In genomic region chr14:58166005-58166983, GRCh38 we compare ENCODE assay signal across 8 cellular contexts. TPM values are rescaled to one million over a fixed set of nuclear protein-coding genes. Genes with fewer than 3 reads are reported as not detected.
A peak's percentile ranks its signal among the peaks of the same experiment; 100 is the strongest.
DNase-seq lines count a peak whose midpoint lies in the region; ATAC-seq and TF ChIP-seq lines count a peak whose summit lies in the region.

No MANE protein-coding gene starts in this region.

- no peak overlapping the region for H3K27ac ChIP-seq in OCI-LY1 (ENCODE audit: low read depth, low read length, poor library complexity, severe bottlenecking)
- no peak overlapping the region for H3K27ac ChIP-seq in naive thymus-derived CD4-positive, alpha-beta T cell (ENCODE audit: low read depth, low read length)

- H3K9me2 ChIP-seq in OCI-LY1 (ENCODE audit: low read depth, low read length): no peaks in the 10 kb centered on the region

- H3K27me3 ChIP-seq in OCI-LY1 (ENCODE audit: insufficient read depth, low read length): no peaks in the 10 kb centered on the region
- no peaks in the 10 kb centered on the region for H3K27me3 ChIP-seq in naive thymus-derived CD4-positive, alpha-beta T cell (ENCODE audit: control insufficient read depth in 2 of 2, insufficient read depth in 2 of 2, low read length in 2 of 2)

- H3K9me3 ChIP-seq in OCI-LY1 (ENCODE audit: low read length): no peaks in the 10 kb centered on the region
- no peaks in the 10 kb centered on the region for H3K9me3 ChIP-seq in naive thymus-derived CD4-positive, alpha-beta T cell (ENCODE audit: control insufficient read depth in 2 of 3, low read length in 3 of 3)

- no peak overlapping the region for H2AFZ ChIP-seq in OCI-LY1 (ENCODE audit: low read length)

- H3K36me3 Mint-ChIP-seq in naive thymus-derived CD4-positive, alpha-beta T cell: no peaks in the 10 kb centered on the region

- H3K36me3 ChIP-seq in OCI-LY1 (ENCODE audit: insufficient read depth, low read length): no peaks in the 10 kb centered on the region
- H3K36me3 ChIP-seq in naive thymus-derived CD4-positive, alpha-beta T cell (ENCODE audit: control insufficient read depth in 2 of 3, insufficient read depth in 3 of 3, low read length in 3 of 3): no peaks in the 10 kb centered on the region

- peaks cover 0 to 2% (median 0%) of the 10 kb centered on the region in 11 donors for H3K9me3 Mint-ChIP-seq in naive thymus-derived CD4-positive, alpha-beta T cell

- H3K27me3 Mint-ChIP-seq in naive thymus-derived CD4-positive, alpha-beta T cell: peaks cover 11 to 30% (median 15%) of the 10 kb centered on the region in 5 donors

- no peak overlapping the region for H3K4me3 Mint-ChIP-seq in naive thymus-derived CD4-positive, alpha-beta T cell

- no peak overlapping the region for H3K27ac Mint-ChIP-seq in naive thymus-derived CD4-positive, alpha-beta T cell

- no peak overlapping the region for H3K4me3 ChIP-seq in OCI-LY1 (ENCODE audit: low read depth, low read length, poor library complexity, severe bottlenecking)
- H3K4me3 ChIP-seq in epithelial cell of proximal tubule (ENCODE audit: low read depth, low read length): no peak overlapping the region
- H3K4me3 ChIP-seq in naive thymus-derived CD4-positive, alpha-beta T cell (ENCODE audit: low read length): no peak overlapping the region

- peaks cover 0 to 4% (median 0%) of the 10 kb centered on the region in 7 donors for H3K4me1 Mint-ChIP-seq in naive thymus-derived CD4-positive, alpha-beta T cell

- TF ChIP-seq CTCF in GM12873 (IDR thresholded peaks at IDR 0.05; ENCODE audit: insufficient read depth, low read depth, low read length, missing control alignments) (peak; percentile 94), OCI-LY1 (IDR thresholded peaks at IDR 0.05; ENCODE audit: low read length) (peak; percentile 96), epithelial cell of proximal tubule (conservative IDR thresholded peaks at IDR 0.05; ENCODE audit: low read depth, low read length) (peak; percentile 97)

- no peaks in the 10 kb centered on the region for H3F3A ChIP-seq in OCI-LY1 (ENCODE audit: insufficient read depth, low read length)

- POLR2A ChIA-PET in naive thymus-derived CD4-positive, alpha-beta T cell (lab: Charles Lee): no interaction called here

- no peak overlapping the region for H3K4me2 ChIP-seq in OCI-LY1 (ENCODE audit: low read length)

- H3K4me1 ChIP-seq in OCI-LY1 (ENCODE audit: insufficient read depth, low read length, severe bottlenecking): no peaks in the 10 kb centered on the region
- no peaks in the 10 kb centered on the region for H3K4me1 ChIP-seq in naive thymus-derived CD4-positive, alpha-beta T cell (ENCODE audit: control insufficient read depth in 2 of 2, insufficient read depth in 2 of 2, low read length in 2 of 2)

- no peak overlapping the region for H3K9ac ChIP-seq in OCI-LY1 (ENCODE audit: low read length)

- DNase-seq in KBM-7 (peak; percentile 85), epithelial cell of proximal tubule (ENCODE audit: low read depth) (peak; percentile 76)
- peak; percentile 91 for DNase-seq in activated CD8-positive, alpha-beta memory T cell treated with anti-CD3 and anti-CD28 coated beads, Interleukin-2, amount 50 U/mL, for 48 hours
- peak; percentile 18 to 70 (median 53) for DNase-seq in naive thymus-derived CD4-positive, alpha-beta T cell
- DNase-seq in stimulated activated CD8-positive, alpha-beta memory T cell treated with anti-CD3 and anti-CD28 coated beads, Interleukin-7, amount 100 ng/mL, for 48 hours (ENCODE audit: extremely low read depth in 1 of 2, low read depth in 1 of 2): peak; percentile 11 to 63

- intact Hi-C loops in naive thymus-derived CD4-positive, alpha-beta T cell (cut with micrococcal nuclease): loop anchor here (1.0 to 10.0 kb wide), 3 partner anchors 33 to 681 kb away; no protein-coding TSS in a partner anchor

- H3K79me2 ChIP-seq in OCI-LY1 (ENCODE audit: insufficient read depth, low read length): no peaks in the 10 kb centered on the region

- CTCF ChIA-PET in naive thymus-derived CD4-positive, alpha-beta T cell (lab: Charles Lee): no interaction called here

- H4K20me1 ChIP-seq in OCI-LY1 (ENCODE audit: insufficient read depth, low read length): no peaks in the 10 kb centered on the region

- in situ Hi-C loops in KBM-7 (cut with MboI; ENCODE audit: low pct_unique_long_range_greater_than_20kb, low sequenced_read_pairs): no loop called here

- ATAC-seq in naive thymus-derived CD4-positive, alpha-beta T cell: peak; percentile 73
- ATAC-seq in GM19023 (IDR thresholded peaks at IDR 0.05; ENCODE audit: unreplicated experiment): no peak

RNA-seq across cellular contexts. Expression of gene ARMH4, which starts 14.3 kb away (rescaled TPM):
- total RNA-seq in epithelial cell of proximal tubule: 4.4 and 5.8 TPM in 2 replicates
- not detected for total RNA-seq in naive thymus-derived CD4-positive, alpha-beta T cell
- 1 to 10 TPM in 1 of 2 donors, not detected in 1; 1.7 TPM for polyA plus RNA-seq in naive thymus-derived CD4-positive, alpha-beta T cell

RNA-seq across cellular contexts. Expression of gene ACTR10, which starts 33.7 kb away (rescaled TPM):
- total RNA-seq in epithelial cell of proximal tubule: 70.0 and 103 TPM in 2 replicates
- 10 to 100 TPM; 40.0 to 54.6 (median 50.4) TPM for total RNA-seq in naive thymus-derived CD4-positive, alpha-beta T cell
- 10 to 100 TPM; 53.2 to 90.8 TPM for polyA plus RNA-seq in naive thymus-derived CD4-positive, alpha-beta T cell

Comparison
In these comparisons a context has a peak if more than half of its experiments do, and no peak if none do; other contexts are left out.
1. DNase-seq: peak in every context shown above with its lines; median percentile 91 in activated CD8-positive, alpha-beta memory T cell treated with anti-CD3 and anti-CD28 coated beads, Interleukin-2, amount 50 U/mL, for 48 hours; 85 in KBM-7; 76 in epithelial cell of proximal tubule; 53 in naive thymus-derived CD4-positive, alpha-beta T cell; 37 in stimulated activated CD8-positive, alpha-beta memory T cell treated with anti-CD3 and anti-CD28 coated beads, Interleukin-7, amount 100 ng/mL, for 48 hours.